In genomic region chr11:120235024-120235628, GRCh38 we compare ENCODE assay signal across 8 cellular contexts. TPM values are rescaled to one million over a fixed set of nuclear protein-coding genes. Genes with fewer than 3 reads are reported as not detected.
DNase-seq lines count a peak whose midpoint lies in the region; ATAC-seq and TF ChIP-seq lines count a peak whose summit lies in the region.

No MANE protein-coding gene starts in this region.

- no peak overlapping the region for H3K27ac ChIP-seq in suprapubic skin

- TF ChIP-seq POLR2A in suprapubic skin (IDR thresholded peaks at IDR 0.05), result no peak

- peak; percentile 69 to 70 for TF ChIP-seq CTCF in suprapubic skin (IDR thresholded peaks at IDR 0.05)

- H3K27ac Mint-ChIP-seq in activated CD4-positive, alpha-beta T cell treated with anti-CD3 and anti-CD28 coated beads for 36 hours, result no peak overlapping the region

- peaks cover 33% of the 10 kb centered on the region for H3K4me1 ChIP-seq in suprapubic skin

- WGBS in suprapubic skin, result 18% methylated on average over 8 of the region's 8 CpGs

- H3K27me3 ChIP-seq in suprapubic skin, result peaks cover 11% of the 10 kb centered on the region

- CTCF ChIA-PET in activated CD4-positive, alpha-beta T cell treated with anti-CD3 and anti-CD28 coated beads for 36 hours (lab: Charles Lee), result interaction anchor here (0.8 to 8.1 kb wide), 11 partner anchors 11 to 67 kb away, joined by 3 to 164 read pairs (median 4); no protein-coding TSS in a partner anchor

- no peak overlapping the region for H3K4me3 ChIP-seq in suprapubic skin

- no peak for TF ChIP-seq EP300 in suprapubic skin (IDR thresholded peaks at IDR 0.05)

- peak; percentile 39 for DNase-seq in activated gamma-delta T cell treated with Interleukin-2 at 50 U/mL for 16 hours
- no peak for DNase-seq in activated gamma-delta T cell (lab: John Stamatoyannopoulos, UW)
- DNase-seq in NCI-H2029 (lab: John Stamatoyannopoulos, UW), result peak; percentile 71
- DNase-seq in activated CD4-positive, alpha-beta T cell treated with anti-CD3 and anti-CD28 coated beads for 36 hours, result peak; percentile 84
- peak; percentile 81 for DNase-seq in ecto neural progenitor cell (ENCODE audit: low spot score)
- peak; percentile 47 for DNase-seq in mucosa of gallbladder (ENCODE audit: low spot score)
- DNase-seq in suprapubic skin (ENCODE audit: low spot score in 2 of 2), result no peak

- no peaks in the 10 kb centered on the region for H3K9me3 Mint-ChIP-seq in activated CD4-positive, alpha-beta T cell treated with anti-CD3 and anti-CD28 coated beads for 36 hours (ENCODE audit: low read depth)

- peaks cover 39% of the 10 kb centered on the region for H3K27me3 Mint-ChIP-seq in activated CD4-positive, alpha-beta T cell treated with anti-CD3 and anti-CD28 coated beads for 36 hours

- POLR2A ChIA-PET in activated CD4-positive, alpha-beta T cell treated with anti-CD3 and anti-CD28 coated beads for 36 hours (lab: Charles Lee), result no interaction called here

- H3K36me3 ChIP-seq in suprapubic skin, result no peaks in the 10 kb centered on the region

- peak; percentile 88 for ATAC-seq in activated CD4-positive, alpha-beta T cell treated with anti-CD3 and anti-CD28 coated beads for 36 hours
- no peak for ATAC-seq in GM19035 (IDR thresholded peaks at IDR 0.05; ENCODE audit: unreplicated experiment)

- no peak overlapping the region for H3K4me3 Mint-ChIP-seq in activated CD4-positive, alpha-beta T cell treated with anti-CD3 and anti-CD28 coated beads for 36 hours

- intact Hi-C loops in activated CD4-positive, alpha-beta T cell treated with anti-CD3 and anti-CD28 coated beads for 36 hours (cut with DNase I, micrococcal nuclease), result loop anchor here (1.0 kb wide), 1 partner anchor 68 kb away; no protein-coding TSS in a partner anchor

- H3K9me3 ChIP-seq in suprapubic skin, result no peaks in the 10 kb centered on the region

- no peaks in the 10 kb centered on the region for H3K36me3 Mint-ChIP-seq in activated CD4-positive, alpha-beta T cell treated with anti-CD3 and anti-CD28 coated beads for 36 hours (ENCODE audit: low read depth)

- no peaks in the 10 kb centered on the region for H3K4me1 Mint-ChIP-seq in activated CD4-positive, alpha-beta T cell treated with anti-CD3 and anti-CD28 coated beads for 36 hours

RNA-seq across cellular contexts. Expression of gene POU2F3, which starts 4.8 kb away (rescaled TPM):
- total RNA-seq in activated CD4-positive, alpha-beta T cell treated with anti-CD3 and anti-CD28 coated beads for 36 hours, result not detected
- total RNA-seq in mucosa of gallbladder, result 6.5 TPM
- total RNA-seq in suprapubic skin, result 100 to 1,000 TPM in 2 of 4 donors, 10 to 100 TPM in 2; 58.2 to 219 (median 105) TPM

RNA-seq across cellular contexts. Expression of gene OAF, which starts 24.3 kb away (rescaled TPM):
- 1 to 10 TPM; 1.4 to 1.6 TPM for total RNA-seq in activated CD4-positive, alpha-beta T cell treated with anti-CD3 and anti-CD28 coated beads for 36 hours
- total RNA-seq in mucosa of gallbladder, result 123 TPM
- 10 to 100 TPM in 3 of 4 donors, 1 to 10 TPM in 1; 5.0 to 13.0 (median 10.8) TPM for total RNA-seq in suprapubic skin

Comparison
In these comparisons a context has a peak if more than half of its experiments do, and no peak if none do; other contexts are left out.
1. DNase-seq: peak in activated gamma-delta T cell treated with Interleukin-2 at 50 U/mL for 16 hours (single experiment), NCI-H2029 (single experiment), activated CD4-positive, alpha-beta T cell treated with anti-CD3 and anti-CD28 coated beads for 36 hours (single experiment), ecto neural progenitor cell (single experiment) and mucosa of gallbladder (single experiment); none in activated gamma-delta T cell (single experiment) and suprapubic skin (0 of 2).